17 cellular contexts compared by ENCODE assay signal in genomic region chr4:90503677-90504076, GRCh38.
DNase-seq lines count a peak whose midpoint lies in the region; ATAC-seq, FAIRE-seq and TF ChIP-seq lines count a peak whose summit lies in the region.
"Had no signal": no experiment of that assay in that cellular context is flagged by ENCODE, and none has a peak within 500 bp of the region (broad histone marks: within the 10 kb centered on the region; RNA-seq: fewer than 3 reads in every experiment).

No MANE protein-coding gene starts in this region.

- TF ChIP-seq CTCF in A549 (IDR thresholded peaks at IDR 0.05) (no peak), GM10248 (IDR thresholded peaks at IDR 0.05; ENCODE audit: control extremely low read depth, extremely low read depth, low read depth, missing control alignments) (no peak), D721Med (IDR thresholded peaks at IDR 0.05; ENCODE audit: insufficient read depth, missing control alignments) (no peak)

- peaks cover 6% of the 10 kb centered on the region; the same call in 2 of the 3 replicates for H3K9me3 ChIP-seq in A549
- H3K9me3 ChIP-seq: Peyer's patch had no signal

- H3K4me1 ChIP-seq in A549 = no peaks in the 10 kb centered on the region
- H3K4me1 ChIP-seq: Peyer's patch had no signal

- TF ChIP-seq EP300 in A549 (IDR thresholded peaks at IDR 0.05) = no peak

- no peak for TF ChIP-seq RAD21 in A549 (conservative IDR thresholded peaks at IDR 0.05 in 1 of 2, IDR thresholded peaks at IDR 0.05 in 1 of 2)

- POLR2A ChIA-PET in A549 (lab: Yijun Ruan, JAX) (no interaction called here), GM10248 (lab: Yijun Ruan, JAX) (no interaction called here)

- no peak for ATAC-seq in A549
- ATAC-seq: SK-N-SH treated with all-trans-retinoic acid at 6 μM for 48 hours had no signal

- no peak for DNase-seq in A549 (ENCODE audit: low read depth in 1 of 2, low spot score in 1 of 2)
- DNase-seq in LHCN-M2 (ENCODE audit: low read depth) = peak; percentile 2
- peak; percentile 1 for DNase-seq in RPMI7951 (ENCODE audit: low read depth)
- DNase-seq in GM10248 (ENCODE audit: extremely low spot score) = no peak
- DNase-seq in NCI-H524 treated with DMSO at 0.1 percent for 48 hours (lab: John Stamatoyannopoulos, UW) = no peak
- no peak for DNase-seq in D721Med (ENCODE audit: insufficient read length, low spot score)
- DNase-seq: Calu3; CD4-positive, alpha-beta memory T cell; IMR-90; NCI-H1694; NCI-H2107; Peyer's patch; SHP77; T-helper 1 cell; T1000 had no signal

- FAIRE-seq in A204.1 (lab: Jason Lieb, UNC) (peak; percentile 14), A549 (lab: Jason Lieb, UNC) (no peak), D721Med (lab: Jason Lieb, UNC) (no peak)

- WGBS in A549 (ENCODE audit: missing lambda C conversion rate) = 69% methylated on average over 2 of the region's 2 CpGs

- no peak overlapping the region for H3K27ac ChIP-seq in A549
- H3K27ac ChIP-seq: Peyer's patch had no signal

- H3K4me2 ChIP-seq in A549 = no peak overlapping the region

- TF ChIP-seq POLR2A in A549 (IDR thresholded peaks at IDR 0.05; ENCODE audit: low read length) = no peak

- H3K4me3 ChIP-seq in A549 = no peak overlapping the region
- H3K4me3 ChIP-seq: Peyer's patch had no signal

- CTCF ChIA-PET in A549 (lab: Yijun Ruan, JAX) (no interaction called here), GM10248 (lab: Yijun Ruan, JAX) (no interaction called here)

TF ChIP-seq in A549, 52 proteins besides CTCF, POLR2A, EP300 and RAD21:
- TF ChIP-seq ZFP36 (IDR thresholded peaks at IDR 0.05; ENCODE audit: borderline replicate concordance, partially characterized antibody) (peak; percentile 43), ZC3H11A (IDR thresholded peaks at IDR 0.05) (no peak), RCOR1 (IDR thresholded peaks at IDR 0.05; ENCODE audit: low read depth, low read length) (no peak)

Comparison
In these comparisons a context has a peak if more than half of its experiments do, and no peak if none do; other contexts are left out.
1. DNase-seq: peak in LHCN-M2 (single experiment) and RPMI7951 (single experiment); none in A549 (0 of 2), GM10248 (single experiment), NCI-H524 treated with DMSO at 0.1 percent for 48 hours (single experiment) and D721Med (single experiment).